Comparison of ENCODE assay signal across 20 cellular contexts in genomic region chrX:130714135-130714534, GRCh38.
"Had no signal": no experiment of that assay in that cellular context is flagged by ENCODE, and none has a peak within 500 bp of the region (broad histone marks: within the 10 kb centered on the region; RNA-seq: fewer than 3 reads in every experiment).

No MANE protein-coding gene starts in this region.

- H3K4me1 Mint-ChIP-seq: naive B cell had no signal

- H3K27me3 Mint-ChIP-seq: naive B cell, type B pancreatic cell had no signal

- H3K9ac ChIP-seq: parathyroid adenoma had no signal

- H2AFZ ChIP-seq: parathyroid adenoma had no signal

- H3K4me2 ChIP-seq: smooth muscle cell had no signal

- H3K9me3 Mint-ChIP-seq: nephron, type B pancreatic cell had no signal

- H3K4me3 Mint-ChIP-seq: naive B cell, nephron, type B pancreatic cell had no signal

- H3K9me3 ChIP-seq: heart left ventricle, left ventricle myocardium inferior, sigmoid colon, suprapubic skin, thyroid gland had no signal

- H3K27ac Mint-ChIP-seq: naive B cell, nephron, type B pancreatic cell had no signal

- H3K79me2 ChIP-seq: parathyroid adenoma had no signal

- ATAC-seq: heart left ventricle had no signal

- H3K4me1 ChIP-seq: left ventricle myocardium inferior, parathyroid adenoma, suprapubic skin, thyroid gland had no signal

- H3K36me3 Mint-ChIP-seq: naive B cell, type B pancreatic cell had no signal

- H3K36me3 ChIP-seq: heart left ventricle, left ventricle myocardium inferior, sigmoid colon, suprapubic skin, thyroid gland had no signal

- H3K27me3 ChIP-seq: heart left ventricle, sigmoid colon, suprapubic skin, thyroid gland had no signal

- DNase-seq: effector CD4-positive, alpha-beta T cell; foreskin melanocyte; heart left ventricle; islet precursor cell; left ventricle myocardium inferior; mesenchymal stem cell; midbrain; naive B cell; occipital lobe; sigmoid colon; stimulated activated CD4-positive, alpha-beta T cell treated with anti-CD3 and anti-CD28 coated beads, Interleukin-2, amount 100 ng/mL, for 48 hours; stimulated activated naive CD4-positive, alpha-beta T cell treated with Interleukin-2 at 50 U/mL for 16 hours; thyroid gland had no signal

- H3K4me3 ChIP-seq: coronary artery, heart left ventricle, left ventricle myocardium inferior, lung, sigmoid colon, smooth muscle cell, suprapubic skin, thyroid gland had no signal

- H3K27ac ChIP-seq: heart left ventricle, left ventricle myocardium inferior, parathyroid adenoma, sigmoid colon, suprapubic skin, thyroid gland had no signal
